8 cellular contexts compared by ENCODE assay signal in genomic region chr4:142846729-142847606, GRCh38. TPM values are rescaled to one million over a fixed set of nuclear protein-coding genes. Genes with fewer than 3 reads are reported as not detected.
DNase-seq lines count a peak whose midpoint lies in the region; ATAC-seq, FAIRE-seq and TF ChIP-seq lines count a peak whose summit lies in the region.

No MANE protein-coding gene starts in this region.

- H3K4me3 ChIP-seq in astrocyte (ENCODE audit: insufficient read depth, low read depth, low read length) (peak overlapping the region; percentile 80), iPS-18c (ENCODE audit: insufficient read depth, low read depth, low read length) (peak overlapping the region; percentile 57)

- ATAC-seq in GM18907 (IDR thresholded peaks at IDR 0.05; ENCODE audit: unreplicated experiment), result peak; percentile 73
- ATAC-seq in T-helper 17 cell, result peak; percentile 87
- no peak for ATAC-seq in GM21717 (IDR thresholded peaks at IDR 0.05; ENCODE audit: unreplicated experiment)

- no peaks in the 10 kb centered on the region for H3K9me3 Mint-ChIP-seq in astrocyte (ENCODE audit: unreplicated experiment)

- no peak for FAIRE-seq in astrocyte (lab: Jason Lieb, UNC)

- no peak overlapping the region for H3K27ac Mint-ChIP-seq in T-helper 17 cell
- H3K27ac Mint-ChIP-seq in astrocyte (ENCODE audit: unreplicated experiment), result no peak overlapping the region

- no peaks in the 10 kb centered on the region for H3K27me3 ChIP-seq in astrocyte (ENCODE audit: insufficient read depth, low read length)

- peaks cover 11% of the 10 kb centered on the region for H3K4me1 ChIP-seq in astrocyte (ENCODE audit: insufficient read depth, low read length)

- peak overlapping the region; percentile 85 for H3K9ac ChIP-seq in astrocyte (ENCODE audit: low read length)

- DNase-seq in HK-2 (ENCODE audit: unreplicated experiment) (peak; percentile 52), T-helper 17 cell (peak; percentile 43 to 62 (median 57)), astrocyte (ENCODE audit: low read depth) (no peak), NAMALWA (ENCODE audit: low spot score) (no peak)
- peak; percentile 51 to 60 for DNase-seq in stimulated activated CD4-positive, alpha-beta T cell treated with anti-CD3 and anti-CD28 coated beads, Interleukin-12 subunit alpha, Interleukin-12 subunit beta, amount 100 ng/mL, for 24 hours (ENCODE audit: low read depth in 2 of 2)

- TF ChIP-seq CTCF in astrocyte (IDR thresholded peaks at IDR 0.05; ENCODE audit: insufficient read depth, low read depth, low read length), result peak; percentile 11

- H3K4me1 Mint-ChIP-seq in T-helper 17 cell, result peaks cover 19% of the 10 kb centered on the region
- no peaks in the 10 kb centered on the region for H3K4me1 Mint-ChIP-seq in astrocyte (ENCODE audit: low read depth, unreplicated experiment)

- peak overlapping the region; percentile 99 for H3K4me2 ChIP-seq in astrocyte (ENCODE audit: low read length)

- H3K79me2 ChIP-seq in astrocyte (ENCODE audit: insufficient read depth, low read length), result no peaks in the 10 kb centered on the region

- peak overlapping the region; percentile 94 for H2AFZ ChIP-seq in astrocyte (ENCODE audit: low read depth, low read length)

- H3K4me3 Mint-ChIP-seq in T-helper 17 cell (peak overlapping the region; percentile 94), astrocyte (ENCODE audit: unreplicated experiment) (peak overlapping the region; percentile 88)

- H3K9me3 ChIP-seq in T-helper 17 cell (ENCODE audit: control insufficient read depth, low read length, poor library complexity, severe bottlenecking) (no peaks in the 10 kb centered on the region), astrocyte (ENCODE audit: insufficient read depth, low read depth, low read length) (no peaks in the 10 kb centered on the region), iPS-18c (ENCODE audit: control insufficient read depth, insufficient read depth, low read length) (peaks cover 2% of the 10 kb centered on the region)

- H3K27me3 Mint-ChIP-seq in T-helper 17 cell (peaks cover 32% of the 10 kb centered on the region), astrocyte (ENCODE audit: low read depth, unreplicated experiment) (peaks cover 47% of the 10 kb centered on the region)

- H3K36me3 Mint-ChIP-seq in T-helper 17 cell (ENCODE audit: low read depth) (no peaks in the 10 kb centered on the region), astrocyte (ENCODE audit: low read depth, unreplicated experiment) (no peaks in the 10 kb centered on the region)

- H4K20me1 ChIP-seq in astrocyte (ENCODE audit: insufficient read depth, low read length), result no peaks in the 10 kb centered on the region

- no peak overlapping the region for H3K27ac ChIP-seq in astrocyte (ENCODE audit: low read depth, low read length)

- H3K36me3 ChIP-seq in astrocyte (ENCODE audit: insufficient read depth, low read length), result no peaks in the 10 kb centered on the region

RNA-seq across cellular contexts. Expression of gene INPP4B, which starts 0.9 kb away (rescaled TPM):
- total RNA-seq in T-helper 17 cell, result 100 to 1,000 TPM in 1 of 2 donors, 10 to 100 TPM in 1; 91.8 to 102 TPM
- total RNA-seq in astrocyte, result 2.4 and 2.8 TPM in 2 replicates

Comparison
In these comparisons a context has a peak if more than half of its experiments do, and no peak if none do; other contexts are left out.
1. DNase-seq: peak in HK-2 (single experiment), T-helper 17 cell (3 of 3) and stimulated activated CD4-positive, alpha-beta T cell treated with anti-CD3 and anti-CD28 coated beads, Interleukin-12 subunit alpha, Interleukin-12 subunit beta, amount 100 ng/mL, for 24 hours (2 of 2); none in astrocyte (single experiment) and NAMALWA (single experiment).
2. RNA of gene INPP4B, which starts 0.9 kb away (total RNA-seq): 91.8 to 102 TPM in T-helper 17 cell; 2.4 to 2.8 TPM in astrocyte; every median in the first group is over 10 times any median in the second.